Comparison of ENCODE assay signal across 34 cellular contexts in genomic region chr9:99793528-99793927, GRCh38. TPM values are rescaled to one million over a fixed set of nuclear protein-coding genes. Genes with fewer than 3 reads are reported as not detected.
DNase-seq lines count a peak whose midpoint lies in the region; ATAC-seq, FAIRE-seq and TF ChIP-seq lines count a peak whose summit lies in the region.
"Had no signal": no experiment of that assay in that cellular context is flagged by ENCODE, and none has a peak within 500 bp of the region (broad histone marks: within the 10 kb centered on the region; RNA-seq: fewer than 3 reads in every experiment).

No MANE protein-coding gene starts in this region.

- H2BK20ac ChIP-seq in IMR-90 (ENCODE audit: low read depth, low read length), result no peak overlapping the region

- H3K79me1 ChIP-seq in IMR-90 (ENCODE audit: low read depth in 1 of 2, low read length in 2 of 2), result no peaks in the 10 kb centered on the region

- H3K36me3 ChIP-seq in HepG2 (replicated peaks in 1 of 2; ENCODE audit: control insufficient read depth in 1 of 2, insufficient read depth in 2 of 2, low read length in 2 of 2) (no peaks in the 10 kb centered on the region), right lobe of liver (no peaks in the 10 kb centered on the region), IMR-90 (ENCODE audit: control insufficient read depth, insufficient read depth, low read length) (no peaks in the 10 kb centered on the region), K562 (ENCODE audit: control insufficient read depth, insufficient read depth, low read length) (no peaks in the 10 kb centered on the region)
- H3K36me3 ChIP-seq: BE2C; BLaER1; BLaER1 treated with 17β-estradiol and CSF1 and Interleukin-3, amounts not matched to agents 10 nM and 100 nM had no signal

- TF ChIP-seq CTCF in HepG2 (CRISPR knock-in tag; IDR thresholded peaks at IDR 0.05) (no peak), right lobe of liver (IDR thresholded peaks at IDR 0.05) (no peak), A549 (IDR thresholded peaks at IDR 0.05) (no peak), IMR-90 (conservative IDR thresholded peaks at IDR 0.05; ENCODE audit: low read depth, low read length) (no peak), K562 (IDR thresholded peaks at IDR 0.05 in 2 of 3, conservative IDR thresholded peaks at IDR 0.05 in 1 of 3; ENCODE audit: insufficient read depth in 2 of 3, low read depth in 1 of 3, low read length in 3 of 3) (no peak)

- H3K4me3 ChIP-seq in HepG2 (replicated peaks in 1 of 3; ENCODE audit: insufficient read depth in 1 of 3, low read depth in 2 of 3, low read length in 3 of 3) (no peak overlapping the region), right lobe of liver (no peak overlapping the region), A549 (no peak overlapping the region), IMR-90 (ENCODE audit: insufficient read depth, low read depth, low read length) (no peak overlapping the region), K562 (no peak overlapping the region)
- H3K4me3 ChIP-seq: BLaER1; BLaER1 treated with 17β-estradiol and CSF1 and Interleukin-3, amounts not matched to agents 10 nM and 100 nM had no signal

- BruUV-seq in HepG2 (replicated peaks; lab: Mats Ljungman, UMichigan) (no TSS peak), IMR-90 (replicated peaks; lab: Mats Ljungman, UMichigan) (no TSS peak), K562 (replicated peaks; lab: Mats Ljungman, UMichigan) (no TSS peak)

- H3K4ac ChIP-seq in IMR-90 (ENCODE audit: low read depth, low read length), result no peak overlapping the region

- no peak for TF ChIP-seq EP300 in HepG2 (IDR thresholded peaks at IDR 0.05; ENCODE audit: low read depth in 2 of 2, low read length in 2 of 2)
- no peak for TF ChIP-seq EP300 in HepG2 (CRISPR knock-in tag; IDR thresholded peaks at IDR 0.05; ENCODE audit: borderline replicate concordance)
- TF ChIP-seq EP300 in A549 (IDR thresholded peaks at IDR 0.05), result no peak
- no peak for TF ChIP-seq EP300 in K562 (IDR thresholded peaks at IDR 0.05; ENCODE audit: low read length)

- no peak overlapping the region for H4K8ac ChIP-seq in IMR-90 (ENCODE audit: low read depth in 2 of 2, low read length in 2 of 2)

- H2BK5ac ChIP-seq in IMR-90 (ENCODE audit: low read depth, low read length, poor library complexity, severe bottlenecking), result no peak overlapping the region

- H3K9ac ChIP-seq in HepG2 (ENCODE audit: insufficient read depth, low read depth, low read length), result no peak overlapping the region
- H3K9ac ChIP-seq in IMR-90 (ENCODE audit: low read depth, low read length), result no peak overlapping the region
- H3K9ac ChIP-seq in K562 (ENCODE audit: insufficient read depth in 1 of 2, low read depth in 2 of 2, low read length in 2 of 2), result no peak overlapping the region
- H3K9ac ChIP-seq: BLaER1; BLaER1 treated with 17β-estradiol and CSF1 and Interleukin-3, amounts not matched to agents 10 nM and 100 nM had no signal

- H3K79me2 ChIP-seq in HepG2 (ENCODE audit: insufficient read depth, low read length) (no peaks in the 10 kb centered on the region), K562 (ENCODE audit: control insufficient read depth, insufficient read depth, low read length) (no peaks in the 10 kb centered on the region)

- TF ChIP-seq POLR2A in HepG2 (IDR thresholded peaks at IDR 0.05; ENCODE audit: insufficient read depth in 1 of 2, low read depth in 2 of 2, low read length in 2 of 2) (no peak), right lobe of liver (IDR thresholded peaks at IDR 0.05) (no peak), A549 (IDR thresholded peaks at IDR 0.05; ENCODE audit: low read length) (no peak), IMR-90 (IDR thresholded peaks at IDR 0.05; ENCODE audit: low read depth, low read length) (no peak), K562 (conservative IDR thresholded peaks at IDR 0.05) (no peak)

- H2BK15ac ChIP-seq in IMR-90 (ENCODE audit: low read depth, low read length), result no peak overlapping the region

- H4K91ac ChIP-seq in IMR-90 (ENCODE audit: insufficient read depth, low read depth, low read length), result no peak overlapping the region

- no peak overlapping the region for H4K5ac ChIP-seq in IMR-90 (ENCODE audit: low read depth, low read length)

- POLR2A ChIA-PET in HepG2 (lab: Yijun Ruan, JAX) (no interaction called here), A549 (lab: Yijun Ruan, JAX) (no interaction called here), IMR-90 (lab: Charles Lee; ENCODE audit: unreplicated experiment) (no interaction called here), K562 (lab: Yijun Ruan, JAX) (no interaction called here)

- H3K9me1 ChIP-seq in IMR-90 (ENCODE audit: insufficient read depth, low read length) (no peaks in the 10 kb centered on the region), K562 (ENCODE audit: control insufficient read depth, insufficient read depth, low read length) (no peaks in the 10 kb centered on the region)

- CTCF ChIA-PET in HepG2 (lab: Yijun Ruan, JAX; ENCODE audit: low intra/inter-chr PET ratio, low total read pairs) (no interaction called here), A549 (lab: Yijun Ruan, JAX) (no interaction called here), IMR-90 (lab: Yijun Ruan, JAX) (no interaction called here), K562 (lab: Yijun Ruan, JAX; ENCODE audit: low intra/inter-chr PET ratio) (no interaction called here)

- H3K4me1 ChIP-seq in HepG2 (ENCODE audit: insufficient read depth, low read length) (no peaks in the 10 kb centered on the region), right lobe of liver (no peaks in the 10 kb centered on the region), A549 (no peaks in the 10 kb centered on the region), IMR-90 (ENCODE audit: control insufficient read depth, insufficient read depth, low read length) (no peaks in the 10 kb centered on the region), K562 (replicated peaks in 1 of 2; ENCODE audit: control insufficient read depth in 2 of 2, insufficient read depth in 2 of 2, low read length in 2 of 2) (no peaks in the 10 kb centered on the region)
- H3K4me1 ChIP-seq: BE2C; BLaER1; BLaER1 treated with 17β-estradiol and CSF1 and Interleukin-3, amounts not matched to agents 10 nM and 100 nM; Caco-2 had no signal

- no peak overlapping the region for H3K27ac ChIP-seq in HepG2 (ENCODE audit: extremely low read length, insufficient read depth, low read length)
- H3K27ac ChIP-seq in right lobe of liver, result no peak overlapping the region
- no peak overlapping the region for H3K27ac ChIP-seq in A549
- no peak overlapping the region for H3K27ac ChIP-seq in IMR-90 (ENCODE audit: insufficient read depth, low read length)
- no peak overlapping the region for H3K27ac ChIP-seq in K562 (ENCODE audit: extremely low read depth, low read depth, low read length)
- H3K27ac ChIP-seq: 22Rv1; BLaER1; BLaER1 treated with 17β-estradiol and CSF1 and Interleukin-3, amounts not matched to agents 10 nM and 100 nM; C4-2B had no signal

- TF ChIP-seq RAD21 in HepG2 (CRISPR knock-in tag; IDR thresholded peaks at IDR 0.05) (no peak), A549 (conservative IDR thresholded peaks at IDR 0.05 in 1 of 2, IDR thresholded peaks at IDR 0.05 in 1 of 2) (no peak), IMR-90 (IDR thresholded peaks at IDR 0.05; ENCODE audit: low read length) (no peak), K562 (CRISPR knock-in tag; conservative IDR thresholded peaks at IDR 0.05 in 1 of 2, IDR thresholded peaks at IDR 0.05 in 1 of 2) (no peak)

- FAIRE-seq in HepG2 (lab: Jason Lieb, UNC) (no peak), A549 (lab: Jason Lieb, UNC) (no peak), K562 (lab: Jason Lieb, UNC) (no peak)
- FAIRE-seq: A204.1, D721Med had no signal

- H3K27me3 ChIP-seq in HepG2 (ENCODE audit: control insufficient read depth in 1 of 2, insufficient read depth in 2 of 2, low read length in 2 of 2), result no peaks in the 10 kb centered on the region
- no peaks in the 10 kb centered on the region for H3K27me3 ChIP-seq in right lobe of liver
- H3K27me3 ChIP-seq in IMR-90 (ENCODE audit: control insufficient read depth, insufficient read depth, low read length), result no peaks in the 10 kb centered on the region
- H3K27me3 ChIP-seq in K562 (ENCODE audit: control insufficient read depth in 2 of 2, insufficient read depth in 2 of 2, low read length in 2 of 2), result no peaks in the 10 kb centered on the region
- H3K27me3 ChIP-seq: BE2C; BLaER1; BLaER1 treated with 17β-estradiol and CSF1 and Interleukin-3, amounts not matched to agents 10 nM and 100 nM had no signal

- H2AK9ac ChIP-seq in IMR-90 (replicated peaks; ENCODE audit: low read depth, low read length, poor library complexity), result no peak overlapping the region

- no peak overlapping the region for H3K56ac ChIP-seq in IMR-90 (ENCODE audit: extremely low read depth, insufficient read depth, low read length)

- WGBS in HepG2 (ENCODE audit: low lambda C conversion rate), result 74% methylated on average over 4 of the region's 4 CpGs
- 76% methylated on average over 4 of the region's 4 CpGs for WGBS in right lobe of liver (ENCODE audit: insufficient coverage, low coverage, low lambda C conversion rate, missing lambda C conversion rate)
- WGBS in A549 (ENCODE audit: missing lambda C conversion rate), result 50% methylated on average over 4 of the region's 4 CpGs
- WGBS in IMR-90 (ENCODE audit: extremely low coverage in 2 of 2, insufficient read length in 1 of 2), 2 experiments, result no CpG with 5 or more reads among the region's 4 CpGs
- 4% methylated on average over 4 of the region's 4 CpGs for WGBS in K562 (ENCODE audit: insufficient coverage, low coverage, missing lambda C conversion rate)

- dilution Hi-C loops in IMR-90 (cut with HindIII; ENCODE audit: low sequenced_read_pairs, unreplicated experiment), result no loop called here

- DNase-seq in HepG2 (ENCODE audit: low spot score) (no peak), right lobe of liver (no peak), A549 (ENCODE audit: low read depth in 1 of 2, low spot score in 1 of 2) (no peak), IMR-90 (no peak), K562 (ENCODE audit: extremely low read depth in 1 of 4, low spot score in 3 of 4) (no peak)
- DNase-seq in stimulated activated CD4-positive, alpha-beta T cell treated with anti-CD3 and anti-CD28 coated beads, Interleukin-4, amount 100 ng/mL, for 4 hours, result no peak
- DNase-seq: 8988T; ACHN; AML-193; BE2C; C1 segment of cervical spinal cord; Caco-2; Calu3; CD4-positive, alpha-beta memory T cell; CD4-positive, alpha-beta T cell; CD4-positive, CD25-positive, alpha-beta regulatory T cell; CD8-positive, alpha-beta memory T cell; CD8-positive, alpha-beta T cell; COR-L47; DMS 273 treated with DMSO at 0.1 percent for 48 hours; DMS153; DMS53; DMS79; DMS79 treated with DMSO at 0.1 percent for 48 hours; DND-41; EL had no signal

- no peak overlapping the region for H2BK120ac ChIP-seq in IMR-90 (ENCODE audit: low read depth, low read length)

- H3K23ac ChIP-seq in IMR-90 (ENCODE audit: low read depth, low read length), result no peak overlapping the region

- in situ Hi-C loops in HepG2 (cut with HindIII; ENCODE audit: extremely low pct_ligation_motif_present, low pct_unique_long_range_greater_than_20kb) (no loop called here), IMR-90 (cut with MboI; ENCODE audit: low sequenced_read_pairs) (no loop called here), K562 (cut with MboI) (no loop called here)

- intact Hi-C loops in HepG2 (cut with micrococcal nuclease; ENCODE audit: unreplicated experiment), result no loop called here
- intact Hi-C loops in right lobe of liver (cut with DNase I), result no loop called here
- intact Hi-C loops in IMR-90 (cut with micrococcal nuclease), result no loop called here
- intact Hi-C loops in K562 (cut with micrococcal nuclease), result no loop called here

- no peak overlapping the region for H3K18ac ChIP-seq in IMR-90 (ENCODE audit: low read depth, low read length)

- H3K9me3 ChIP-seq in HepG2 (ENCODE audit: low read length), result no peaks in the 10 kb centered on the region
- H3K9me3 ChIP-seq in right lobe of liver, result no peaks in the 10 kb centered on the region
- H3K9me3 ChIP-seq in A549, result no peaks in the 10 kb centered on the region
- H3K9me3 ChIP-seq in IMR-90 (ENCODE audit: control insufficient read depth, insufficient read depth, low read length), result no peaks in the 10 kb centered on the region
- H3K9me3 ChIP-seq in K562 (replicated peaks; ENCODE audit: control insufficient read depth, insufficient read depth, low read depth, low read length), result no peaks in the 10 kb centered on the region
- H3K9me3 ChIP-seq: BE2C; BLaER1; BLaER1 treated with 17β-estradiol and CSF1 and Interleukin-3, amounts not matched to agents 10 nM and 100 nM; Caco-2 had no signal

- H3K4me2 ChIP-seq in HepG2 (ENCODE audit: low read depth, low read length) (no peak overlapping the region), A549 (no peak overlapping the region), IMR-90 (ENCODE audit: low read depth, low read length) (no peak overlapping the region), K562 (ENCODE audit: insufficient read depth, low read length) (no peak overlapping the region)
- H3K4me2 ChIP-seq: BLaER1; BLaER1 treated with 17β-estradiol and CSF1 and Interleukin-3, amounts not matched to agents 10 nM and 100 nM had no signal

- H4K20me1 ChIP-seq in HepG2 (ENCODE audit: insufficient read depth, low read length), result no peaks in the 10 kb centered on the region
- no peaks in the 10 kb centered on the region for H4K20me1 ChIP-seq in IMR-90 (ENCODE audit: insufficient read depth, low read length)
- H4K20me1 ChIP-seq in K562 (replicated peaks; ENCODE audit: control insufficient read depth, insufficient read depth, low read length), result no peaks in the 10 kb centered on the region
- H4K20me1 ChIP-seq: BLaER1; BLaER1 treated with 17β-estradiol and CSF1 and Interleukin-3, amounts not matched to agents 10 nM and 100 nM had no signal

- no peak overlapping the region for H3K14ac ChIP-seq in IMR-90 (replicated peaks; ENCODE audit: low read depth, low read length)

- H2AK5ac ChIP-seq in IMR-90 (ENCODE audit: low read depth, low read length), result no peak overlapping the region

- H2AFZ ChIP-seq in HepG2 (ENCODE audit: low read length), result no peak overlapping the region
- no peak overlapping the region for H2AFZ ChIP-seq in IMR-90 (replicated peaks; ENCODE audit: low read length, poor library complexity)
- H2AFZ ChIP-seq in K562 (ENCODE audit: low read depth, low read length), result no peak overlapping the region

- ATAC-seq in HepG2 (no peak), right lobe of liver (no peak), A549 (no peak), IMR-90 (ENCODE audit: low read depth) (no peak), K562 (no peak), GM19324 (IDR thresholded peaks at IDR 0.05; ENCODE audit: low FRiP score, unreplicated experiment) (no peak), SK-N-SH treated with all-trans-retinoic acid at 6 μM for 48 hours (no peak)
- ATAC-seq: CD8-positive, alpha-beta T cell had no signal

RNA-seq across cellular contexts. Expression of gene NR4A3, which starts 28.2 kb away (rescaled TPM):
- total RNA-seq in HepG2 (2016; rRNA removed; fragmentation: Illumina TruSeq; extraction: Trizol), result 0.02 TPM in 1 of 2 replicates, not detected in the other
- not detected in 2 replicates for total RNA-seq in HepG2 (2016; cell fraction: cytosol; rRNA removed; fragmentation: Illumina TruSeq; extraction: Trizol; ENCODE audit: low read depth)
- total RNA-seq in HepG2 (2016; cell fraction: insoluble cytoplasmic fraction; rRNA removed; fragmentation: Illumina TruSeq; extraction: Trizol), result 0.03 TPM in 1 of 2 replicates, not detected in the other
- 0.03 TPM in 1 of 2 replicates, not detected in the other for total RNA-seq in HepG2 (2016; cell fraction: membrane; rRNA removed; fragmentation: Illumina TruSeq; extraction: Trizol)
- total RNA-seq in HepG2 (2016; cell fraction: nucleus; rRNA removed; fragmentation: Illumina TruSeq; extraction: Trizol), result 0.25 and 0.31 TPM in 2 replicates
- 0.03 and 0.09 TPM in 2 replicates for polyA plus RNA-seq in HepG2 (2011; rRNA removed)
- polyA plus RNA-seq in HepG2 (2011; cell fraction: cytosol; rRNA removed), result 0.03 TPM in 1 of 2 replicates, not detected in the other
- polyA plus RNA-seq in HepG2 (2011; cell fraction: nucleus; rRNA removed), result 0.09 and 0.14 TPM in 2 replicates
- 0.07 TPM in 1 of 2 replicates, not detected in the other for polyA plus RNA-seq in HepG2 (2012)
- not detected in 2 replicates for polyA plus RNA-seq in HepG2 (2016; cell fraction: cytosol; fragmentation: Illumina TruSeq; extraction: Trizol; ENCODE audit: low read depth)
- polyA plus RNA-seq in HepG2 (2016; cell fraction: insoluble cytoplasmic fraction; fragmentation: Illumina TruSeq; extraction: Trizol; ENCODE audit: low read depth), result 0.04 and 0.07 TPM in 2 replicates
- not detected in 2 replicates for polyA plus RNA-seq in HepG2 (2016; cell fraction: membrane; fragmentation: Illumina TruSeq; extraction: Trizol; ENCODE audit: low read depth)
- not detected in 2 replicates for polyA plus RNA-seq in HepG2 (2016; cell fraction: nucleus; fragmentation: Illumina TruSeq; extraction: Trizol; ENCODE audit: insufficient read depth, low read depth)
- 0.06 and 5.7 TPM in 2 replicates for polyA minus RNA-seq in HepG2 (2011; rRNA and poly(A)+ RNA removed; ENCODE audit: low replicate concordance)
- polyA minus RNA-seq in HepG2 (2011; cell fraction: cytosol; rRNA and poly(A)+ RNA removed), result 0.18 TPM in 1 of 2 replicates, not detected in the other
- polyA minus RNA-seq in HepG2 (2011; cell fraction: nucleus; rRNA and poly(A)+ RNA removed), result 0.50 and 0.64 TPM in 2 replicates
- 1 to 10 TPM in 1 of 6 experiments, under 1 TPM in 5; 0.13 to 1.2 (median 0.30) TPM for total RNA-seq in right lobe of liver
- 1.6 and 1.8 TPM in 2 replicates for polyA plus RNA-seq in A549 (2011; rRNA removed)
- 0.99 and 2.6 TPM in 2 replicates for polyA plus RNA-seq in A549 (2012; cell fraction: cytosol; rRNA removed)
- polyA plus RNA-seq in A549 (2012; cell fraction: nucleus; rRNA removed), result 4.2 and 4.3 TPM in 2 replicates
- 1.4 to 2.0 TPM (median 1.7 TPM) in 3 replicates for polyA plus RNA-seq in A549 (2017; fragmentation: RNase III; extraction: RNeasy Plus Mini Kit Qiagen cat#74134 plus additional on column Dnase treatment)
- polyA minus RNA-seq in A549 (2011; rRNA and poly(A)+ RNA removed), result 3.8 and 8.5 TPM in 2 replicates
- total RNA-seq in IMR-90 (2012; rRNA removed), result 0.54 and 1.9 TPM in 2 replicates
- 0.27 and 0.37 TPM in 2 replicates for polyA plus RNA-seq in IMR-90 (2012; rRNA removed)
- polyA plus RNA-seq in IMR-90 (2012; cell fraction: cytosol; rRNA removed), result 0.48 and 2.2 TPM in 2 replicates
- 10.7 and 31.9 TPM in 2 replicates for polyA plus RNA-seq in IMR-90 (2012; cell fraction: nucleus; rRNA removed; ENCODE audit: low replicate concordance)
- 0.11 TPM in 1 of 2 replicates, not detected in the other for total RNA-seq in K562 (2011; cell fraction: chromatin; rRNA removed; ENCODE audit: low replicate concordance)
- 0.17 TPM in 1 of 2 replicates, not detected in the other for total RNA-seq in K562 (2011; cell fraction: nucleolus; rRNA removed)
- total RNA-seq in K562 (2011; cell fraction: nucleoplasm; rRNA removed), result not detected in 2 replicates
- total RNA-seq in K562 (2014; rRNA removed), result 0.04 TPM in 1 of 2 replicates, not detected in the other
- 0.04 TPM in 1 of 2 replicates, not detected in the other for total RNA-seq in K562 (2014; rRNA removed; fragmentation: Illumina TruSeq; extraction: Trizol)
- 0.04 TPM in 1 of 2 replicates, not detected in the other for total RNA-seq in K562 (2015; rRNA removed; fragmentation: Illumina TruSeq; extraction: Trizol)
- total RNA-seq in K562 (2021), result 0.07 TPM in 1 of 2 replicates, not detected in the other
- polyA plus RNA-seq in K562 (2011; rRNA removed), result 0.03 TPM in 1 of 2 replicates, not detected in the other
- polyA plus RNA-seq in K562 (2011; cell fraction: cytosol; rRNA removed), result not detected in 2 replicates
- polyA plus RNA-seq in K562 (2011; cell fraction: nucleus; rRNA removed), result 0.03 and 0.06 TPM in 2 replicates
- polyA plus RNA-seq in K562 (2012), result 0.01 TPM in 1 of 2 replicates, not detected in the other
- polyA plus RNA-seq in K562 (2014; fragmentation: Illumina TruSeq; extraction: Trizol), result not detected in 2 replicates
- polyA plus RNA-seq in K562 (2014; fragmentation: Nextera tagmentation; extraction: Ambion mirVana), result not detected
- 0.12 TPM in 1 of 2 replicates, not detected in the other for polyA plus RNA-seq in K562 (2014; rRNA removed)
- 0.04 and 0.15 TPM in 2 replicates for polyA minus RNA-seq in K562 (2011; rRNA and poly(A)+ RNA removed)
- 0.46 TPM in 1 of 2 replicates, not detected in the other for polyA minus RNA-seq in K562 (2011; cell fraction: cytosol; rRNA and poly(A)+ RNA removed)
- under 0.01 and 0.22 TPM in 2 replicates for polyA minus RNA-seq in K562 (2011; cell fraction: nucleus; rRNA and poly(A)+ RNA removed)

Comparison
In these comparisons a context has a peak if more than half of its experiments do, and no peak if none do; other contexts are left out.
1. Of the 241 proteins assayed by ChIP-seq in both HepG2 and K562: peak only in HepG2: none; only in K562: MAFG; in both: MAFF and MAFK; in neither: 238.